Comparison of ENCODE assay signal across 8 cellular contexts in the genomic region with DNA sequence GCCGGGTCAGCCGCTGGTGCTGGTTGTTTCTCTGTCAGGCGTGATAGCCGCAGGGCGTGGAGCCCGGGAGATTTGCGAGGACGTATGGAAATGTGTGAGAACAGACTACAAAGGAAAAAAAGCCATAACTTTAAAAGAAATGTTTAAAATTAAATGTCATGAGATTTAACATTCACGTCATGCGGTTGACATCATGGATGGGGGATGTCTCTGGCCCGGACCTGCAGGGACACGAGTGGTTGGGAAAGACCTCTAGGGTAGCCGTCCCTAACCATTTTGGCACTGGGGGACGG. TPM values are rescaled to one million over a fixed set of nuclear protein-coding genes. Genes with fewer than 3 reads are reported as not detected.
DNase-seq lines count a peak whose midpoint lies in the region; ATAC-seq and TF ChIP-seq lines count a peak whose summit lies in the region.

No MANE protein-coding gene starts in this region.

- H3K9me3 ChIP-seq in AG04450 (ENCODE audit: control insufficient read depth, insufficient read depth, low read length) (peaks cover 14% of the 10 kb centered on the region), OCI-LY7 (ENCODE audit: low read length) (no peaks in the 10 kb centered on the region), osteoblast (ENCODE audit: low read depth, low read length) (no peaks in the 10 kb centered on the region)

- no peaks in the 10 kb centered on the region for H3K4me1 ChIP-seq in OCI-LY7 (ENCODE audit: insufficient read depth, low read length, poor library complexity, severe bottlenecking)
- peaks cover 13% of the 10 kb centered on the region for H3K4me1 ChIP-seq in osteoblast (ENCODE audit: insufficient read depth, low read length)

- peak overlapping the region; percentile 81 for H3K4me3 Mint-ChIP-seq in dendritic cell treated with granulocyte-macrophage colony-stimulating factor and Interleukin-4, amounts not matched to agents 40 ng/mL and 50 ng/mL, for 4 days

- H3K27me3 ChIP-seq in AG04450 (ENCODE audit: control insufficient read depth, insufficient read depth, low read length) = peaks cover 3% of the 10 kb centered on the region
- peaks cover 18% of the 10 kb centered on the region for H3K27me3 ChIP-seq in osteoblast (ENCODE audit: insufficient read depth, low read length)

- intact Hi-C loops in OCI-LY7 (cut with micrococcal nuclease; ENCODE audit: unreplicated experiment) (no loop called here), left colon (cut with DNase I, micrococcal nuclease) (loop anchor here in 1 of 2 donors (10.0 kb wide), 1 partner anchor 157 kb away; no protein-coding TSS in a partner anchor)
- intact Hi-C loops in dendritic cell treated with granulocyte-macrophage colony-stimulating factor and Interleukin-4, amounts not matched to agents 40 ng/mL and 50 ng/mL, for 4 days (cut with micrococcal nuclease) = loop anchor here (5.0 to 10.0 kb wide), 3 partner anchors 157 to 520 kb away; partner anchors contain the start of genes MGAT4B and RUFY1

- H3K27ac Mint-ChIP-seq in dendritic cell treated with granulocyte-macrophage colony-stimulating factor and Interleukin-4, amounts not matched to agents 40 ng/mL and 50 ng/mL, for 4 days = peak overlapping the region; percentile 96

- H3K79me2 ChIP-seq in OCI-LY7 (ENCODE audit: insufficient read depth, low read depth, low read length) = no peaks in the 10 kb centered on the region
- H3K79me2 ChIP-seq in osteoblast (ENCODE audit: insufficient read depth, low read length) = peaks cover 24% of the 10 kb centered on the region

- CTCF ChIA-PET in AG04450 (lab: Charles Lee) (interaction anchor here (3.0 kb wide), 1 partner anchor 18 kb away, joined by 20 read pairs; no protein-coding TSS in a partner anchor), OCI-LY7 (lab: Charles Lee; ENCODE audit: unreplicated experiment) (no interaction called here)

- peak overlapping the region; percentile 52; the same call in 1 of the 2 replicates for H3K4me2 ChIP-seq in OCI-LY7 (ENCODE audit: low read length)
- H3K4me2 ChIP-seq in osteoblast (ENCODE audit: insufficient read depth, low read length) = no peak overlapping the region

- POLR2A ChIA-PET in AG04450 (lab: Yijun Ruan, JAX) (no interaction called here), OCI-LY7 (lab: Charles Lee) (no interaction called here)

- H3K9me3 Mint-ChIP-seq in dendritic cell treated with granulocyte-macrophage colony-stimulating factor and Interleukin-4, amounts not matched to agents 40 ng/mL and 50 ng/mL, for 4 days = no peaks in the 10 kb centered on the region

- H3K4me3 ChIP-seq in AG04450 (ENCODE audit: low read depth, low read length) (no peak overlapping the region), OCI-LY7 (ENCODE audit: low read depth, low read length, poor library complexity, severe bottlenecking) (peak overlapping the region; percentile 63), osteoblast (ENCODE audit: insufficient read depth, low read length) (peak overlapping the region; percentile 83)

- no peaks in the 10 kb centered on the region for H3K9me2 ChIP-seq in OCI-LY7 (ENCODE audit: insufficient read depth, low read length)

- H4K20me1 ChIP-seq in OCI-LY7 (ENCODE audit: insufficient read depth, low read length) (no peaks in the 10 kb centered on the region), osteoblast (ENCODE audit: insufficient read depth, low read length) (peaks cover 8% of the 10 kb centered on the region)

- no TSS peak for BruUV-seq in OCI-LY7 (replicated peaks; lab: Mats Ljungman, UMichigan)

- DNase-seq in AG04450 (ENCODE audit: low read depth, low spot score) (no peak), OCI-LY7 (ENCODE audit: low spot score) (no peak), osteoblast (ENCODE audit: insufficient read length, low spot score, missing footprints) (no peak), NCI-H1048 (lab: John Stamatoyannopoulos, UW) (no peak), NOMO-1 treated with DMSO at 0.1 percent for 48 hours (lab: John Stamatoyannopoulos, UW; ENCODE audit: unreplicated experiment) (no peak), left colon (no peak)
- no peak for DNase-seq in activated CD4-positive, alpha-beta T cell treated with anti-CD3 and anti-CD28 coated beads for 1 hour

- TF ChIP-seq CTCF in AG04450 (IDR thresholded peaks at IDR 0.05; ENCODE audit: low read depth, low read length) = no peak
- no peak for TF ChIP-seq CTCF in OCI-LY7 (conservative IDR thresholded peaks at IDR 0.05; ENCODE audit: low read length)
- TF ChIP-seq CTCF in osteoblast (IDR thresholded peaks at IDR 0.05; ENCODE audit: extremely low read depth, low read depth, low read length) = no peak

- peaks cover 12% of the 10 kb centered on the region for H3K36me3 Mint-ChIP-seq in dendritic cell treated with granulocyte-macrophage colony-stimulating factor and Interleukin-4, amounts not matched to agents 40 ng/mL and 50 ng/mL, for 4 days (ENCODE audit: low read depth)

- H3K27me3 Mint-ChIP-seq in dendritic cell treated with granulocyte-macrophage colony-stimulating factor and Interleukin-4, amounts not matched to agents 40 ng/mL and 50 ng/mL, for 4 days = peaks cover 3% of the 10 kb centered on the region

- H3K4me1 Mint-ChIP-seq in dendritic cell treated with granulocyte-macrophage colony-stimulating factor and Interleukin-4, amounts not matched to agents 40 ng/mL and 50 ng/mL, for 4 days (ENCODE audit: low read depth) = peaks cover 33% of the 10 kb centered on the region

- no peaks in the 10 kb centered on the region for H3K36me3 ChIP-seq in OCI-LY7 (ENCODE audit: insufficient read depth, low read length)
- H3K36me3 ChIP-seq in osteoblast (ENCODE audit: insufficient read depth, low read length) = no peaks in the 10 kb centered on the region

- no peak for ATAC-seq in left colon

- H2AFZ ChIP-seq in OCI-LY7 (ENCODE audit: low read length) (no peak overlapping the region; the same call in 1 of the 2 replicates), osteoblast (ENCODE audit: low read length) (peak overlapping the region; percentile 0)

- peak overlapping the region; percentile 31 for H3K27ac ChIP-seq in AG04450 (ENCODE audit: low read depth, low read length)
- no peak overlapping the region for H3K27ac ChIP-seq in OCI-LY7 (ENCODE audit: low read depth, low read length, poor library complexity, severe bottlenecking)
- H3K27ac ChIP-seq in osteoblast (ENCODE audit: low read depth, low read length) = no peak overlapping the region

RNA-seq across cellular contexts. Expression of gene RNF130, which starts 0.6 kb away (rescaled TPM):
- 37.0 and 38.9 TPM in 2 replicates for polyA plus RNA-seq in AG04450 (2011; rRNA removed)
- 15.1 and 15.7 TPM in 2 replicates for polyA minus RNA-seq in AG04450 (2011; rRNA and poly(A)+ RNA removed)
- total RNA-seq in OCI-LY7 (2014; rRNA removed; shearing (Covaris generic)) = 0.08 and 0.16 TPM in 2 replicates
- not detected in 2 replicates for total RNA-seq in OCI-LY7 (2022)
- 25.0 and 28.6 TPM in 2 replicates for total RNA-seq in osteoblast
- total RNA-seq in left colon = 10 to 100 TPM; 39.7 to 52.1 TPM

Comparison
In these comparisons a context has a peak if more than half of its experiments do, and no peak if none do; other contexts are left out.
1. RNA of gene RNF130, which starts 0.6 kb away (total RNA-seq): 39.7 to 52.1 TPM in left colon and 25.0 to 28.6 TPM in osteoblast; 0.08 to 0.16 TPM in OCI-LY7; every median in the first group is over 10 times any median in the second.